ENCODE assay signal across 19 cellular contexts in the genomic region with DNA sequence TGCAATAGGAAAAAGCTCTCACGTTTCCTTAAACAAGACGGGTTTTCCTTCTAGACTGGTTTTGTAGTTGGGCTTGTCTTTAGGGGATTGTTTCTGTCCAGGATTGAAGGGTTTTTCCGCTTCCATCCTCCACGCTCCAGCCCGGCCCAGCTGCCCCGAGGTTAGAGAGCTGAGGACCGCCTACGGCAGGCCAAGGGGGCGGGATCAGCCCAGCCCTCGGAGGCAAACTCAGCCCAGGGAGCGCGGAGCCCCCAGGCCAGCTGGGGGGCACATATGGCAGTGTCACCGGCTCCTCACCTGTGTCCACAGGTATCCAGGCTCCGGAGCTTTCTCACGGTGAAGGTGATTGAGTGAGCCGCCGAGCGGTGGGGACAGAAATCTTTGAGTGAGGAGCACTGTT.
DNase-seq lines count a peak whose midpoint lies in the region; ATAC-seq and TF ChIP-seq lines count a peak whose summit lies in the region.
"Had no signal": no experiment of that assay in that cellular context is flagged by ENCODE, and none has a peak within 500 bp of the region (broad histone marks: within the 10 kb centered on the region; RNA-seq: fewer than 3 reads in every experiment).

No MANE protein-coding gene starts in this region.

- H3K27me3 ChIP-seq in gastroesophageal sphincter, result peaks cover 3% of the 10 kb centered on the region
- no peaks in the 10 kb centered on the region for H3K27me3 ChIP-seq in right cardiac atrium (ENCODE audit: control insufficient read depth, insufficient read depth)
- no peaks in the 10 kb centered on the region for H3K27me3 ChIP-seq in neuronal stem cell (ENCODE audit: control insufficient read depth in 3 of 3, insufficient read depth in 3 of 3, low read depth in 1 of 3, low read length in 3 of 3)
- H3K27me3 ChIP-seq in uterus, result no peaks in the 10 kb centered on the region
- H3K27me3 ChIP-seq: thyroid gland had no signal

- H3K4me2 ChIP-seq in neuronal stem cell (ENCODE audit: insufficient read depth, low read length, poor library complexity, severe bottlenecking), result no peak overlapping the region

- no peak overlapping the region for H2BK5ac ChIP-seq in neuronal stem cell (ENCODE audit: low read length)

- peak overlapping the region in 3 of 4 donors; percentile 49 to 68 (median 61) for H3K27ac ChIP-seq in gastroesophageal sphincter
- H3K27ac ChIP-seq in right cardiac atrium (ENCODE audit: low read length), result peak overlapping the region; percentile 21
- no peak overlapping the region for H3K27ac ChIP-seq in neuronal stem cell (replicated peaks; ENCODE audit: low read length)
- H3K27ac ChIP-seq in uterus, result peak overlapping the region; percentile 37 to 61
- H3K27ac ChIP-seq: C4-2B, thyroid gland had no signal

- no peak for TF ChIP-seq EP300 in gastroesophageal sphincter (IDR thresholded peaks at IDR 0.05)

- H3K23ac ChIP-seq in neuronal stem cell (ENCODE audit: low read depth, low read length, poor library complexity), result no peak overlapping the region

- H3K4me1 Mint-ChIP-seq in activated CD8-positive, alpha-beta T cell treated with anti-CD3 and anti-CD28 coated beads for 36 hours (ENCODE audit: low read depth), result no peaks in the 10 kb centered on the region
- H3K4me1 Mint-ChIP-seq: activated B cell treated with CpG ODN at 0.5 μM for 24 hours had no signal

- H3K4me3 ChIP-seq in gastroesophageal sphincter (no peak overlapping the region), right cardiac atrium (ENCODE audit: low read length) (no peak overlapping the region), neuronal stem cell (ENCODE audit: low read length in 2 of 2) (no peak overlapping the region), uterus (no peak overlapping the region)
- H3K4me3 ChIP-seq: thyroid gland had no signal

- peak; percentile 54 for ATAC-seq in gastroesophageal sphincter
- peak; percentile 77 for ATAC-seq in right cardiac atrium
- no peak for ATAC-seq in activated CD4-positive, CD25-positive, alpha-beta regulatory T cell treated with anti-CD3 and anti-CD28 coated beads, Interleukin-2, amount 50 U/mL, for 24 hours
- no peak for ATAC-seq in activated CD8-positive, alpha-beta T cell treated with anti-CD3 and anti-CD28 coated beads for 36 hours

- no peak overlapping the region for H2AK5ac ChIP-seq in neuronal stem cell (ENCODE audit: low read depth, low read length)

- CTCF ChIA-PET in activated CD8-positive, alpha-beta T cell treated with anti-CD3 and anti-CD28 coated beads for 36 hours (lab: Charles Lee), result no interaction called here

- H2BK120ac ChIP-seq in neuronal stem cell (ENCODE audit: low read depth, low read length), result peak overlapping the region; percentile 27

- H3K9ac ChIP-seq in neuronal stem cell (ENCODE audit: low read depth, low read length, poor library complexity), result no peak overlapping the region

- H3K27me3 Mint-ChIP-seq in activated CD8-positive, alpha-beta T cell treated with anti-CD3 and anti-CD28 coated beads for 36 hours, result peaks cover 1% of the 10 kb centered on the region
- H3K27me3 Mint-ChIP-seq: activated B cell treated with CpG ODN at 0.5 μM for 24 hours had no signal

- H4K8ac ChIP-seq in neuronal stem cell (ENCODE audit: low read depth, low read length), result no peak overlapping the region

- H3K4me1 ChIP-seq in gastroesophageal sphincter (peaks cover 0 to 30% (median 16%) of the 10 kb centered on the region in 3 donors), right cardiac atrium (ENCODE audit: control insufficient read depth, insufficient read depth, low read length) (no peaks in the 10 kb centered on the region), neuronal stem cell (ENCODE audit: control insufficient read depth in 2 of 2, insufficient read depth in 1 of 2, low read depth in 1 of 2, low read length in 2 of 2) (peaks cover 0 to 8% of the 10 kb centered on the region in 2 donors), uterus (peaks cover 0 to 7% of the 10 kb centered on the region in 2 donors)

- no peak overlapping the region for H4K91ac ChIP-seq in neuronal stem cell (ENCODE audit: low read depth, low read length, poor library complexity)

- intact Hi-C loops in right cardiac atrium (cut with DNase I) (no loop called here), uterus (cut with DNase I; ENCODE audit: low total_unique reads) (no loop called here)
- intact Hi-C loops in activated CD8-positive, alpha-beta T cell treated with anti-CD3 and anti-CD28 coated beads for 36 hours (cut with micrococcal nuclease), result no loop called here

- no peaks in the 10 kb centered on the region for H3K36me3 Mint-ChIP-seq in activated CD8-positive, alpha-beta T cell treated with anti-CD3 and anti-CD28 coated beads for 36 hours (ENCODE audit: low read depth)
- H3K36me3 Mint-ChIP-seq: activated naive CD8-positive, alpha-beta T cell had no signal

- H3K9me3 Mint-ChIP-seq in activated CD8-positive, alpha-beta T cell treated with anti-CD3 and anti-CD28 coated beads for 36 hours, result no peaks in the 10 kb centered on the region
- H3K9me3 Mint-ChIP-seq: activated B cell treated with CpG ODN at 0.5 μM for 24 hours had no signal

- 2 to 71% methylated on average over 5 to 7 of the region's 18 CpGs for WGBS in gastroesophageal sphincter (ENCODE audit: low coverage in 1 of 2), 2 donors
- whole genome bisulfite sequencing in right cardiac atrium, result 48% methylated on average over 18 of the region's 18 CpGs
- WGBS in neuronal stem cell (ENCODE audit: extremely low coverage in 2 of 2, insufficient read length in 2 of 2, insufficient replicate concordance in 1 of 2), 2 donors, result no CpG with 5 or more reads among the region's 18 CpGs

- no peak for TF ChIP-seq CTCF in gastroesophageal sphincter (IDR thresholded peaks at IDR 0.05)
- no peak for TF ChIP-seq CTCF in uterus (IDR thresholded peaks at IDR 0.05)
- no peak for TF ChIP-seq CTCF in activated CD8-positive, alpha-beta T cell treated with anti-CD3 and anti-CD28 coated beads for 36 hours (IDR thresholded peaks at IDR 0.05)

- POLR2A ChIA-PET in activated CD8-positive, alpha-beta T cell treated with anti-CD3 and anti-CD28 coated beads for 36 hours (lab: Charles Lee), result no interaction called here

- H2BK15ac ChIP-seq in neuronal stem cell (ENCODE audit: low read length), result no peak overlapping the region

- no peak overlapping the region for H3K4me3 Mint-ChIP-seq in activated CD8-positive, alpha-beta T cell treated with anti-CD3 and anti-CD28 coated beads for 36 hours
- H3K4me3 Mint-ChIP-seq: activated B cell treated with CpG ODN at 0.5 μM for 24 hours; activated naive CD8-positive, alpha-beta T cell had no signal

- no peaks in the 10 kb centered on the region for H3K79me1 ChIP-seq in neuronal stem cell (ENCODE audit: low read depth, low read length)

- no peak overlapping the region for H2AFZ ChIP-seq in neuronal stem cell (ENCODE audit: low read length)

- H3K14ac ChIP-seq in neuronal stem cell (ENCODE audit: low read length), result no peak overlapping the region

- H2BK12ac ChIP-seq in neuronal stem cell (ENCODE audit: low read length), result no peak overlapping the region

- peak overlapping the region; percentile 64 for H3K18ac ChIP-seq in neuronal stem cell (ENCODE audit: low read length)

- no peaks in the 10 kb centered on the region for H3K36me3 ChIP-seq in gastroesophageal sphincter
- no peaks in the 10 kb centered on the region for H3K36me3 ChIP-seq in neuronal stem cell (replicated peaks in 1 of 2; ENCODE audit: control insufficient read depth in 2 of 2, insufficient read depth in 2 of 2, low read length in 2 of 2)
- H3K36me3 ChIP-seq in uterus, result no peaks in the 10 kb centered on the region
- H3K36me3 ChIP-seq: thyroid gland had no signal

- peak; percentile 64 to 87 (median 87) for DNase-seq in right cardiac atrium
- DNase-seq in neuronal stem cell (ENCODE audit: low spot score), result no peak
- peak in 1 of 2 donors; percentile 38 for DNase-seq in uterus
- no peak for DNase-seq in D341Med (ENCODE audit: low spot score)
- DNase-seq in activated CD8-positive, alpha-beta T cell treated with anti-CD3 and anti-CD28 coated beads for 36 hours, result no peak
- DNase-seq: activated B cell treated with CpG ODN at 0.5 μM for 24 hours; activated CD4-positive, alpha-beta T cell treated with anti-CD3 and anti-CD28 coated beads, Interleukin-2, amount 50 U/mL, for 48 hours; activated CD8-positive, alpha-beta memory T cell treated with anti-CD3 and anti-CD28 coated beads, Interleukin-2, amount 50 U/mL, for 48 hours; NCI-H1092 treated with DMSO at 0.1 percent for 48 hours; NCI-H2227 treated with DMSO at 0.1 percent for 48 hours; stimulated activated CD4-positive, alpha-beta T cell treated with anti-CD3 and anti-CD28 coated beads, Interleukin-4, amount 100 ng/mL, for 24 hours; stimulated activated naive CD4-positive, alpha-beta T cell; T-helper 9 cell; thyroid gland had no signal

- no peak for TF ChIP-seq POLR2A in gastroesophageal sphincter (IDR thresholded peaks at IDR 0.05)
- no peak for TF ChIP-seq POLR2A in uterus (IDR thresholded peaks at IDR 0.05)

- no peaks in the 10 kb centered on the region for H3K9me3 ChIP-seq in gastroesophageal sphincter
- no peaks in the 10 kb centered on the region for H3K9me3 ChIP-seq in right cardiac atrium (ENCODE audit: control insufficient read depth, low read length)
- no peaks in the 10 kb centered on the region for H3K9me3 ChIP-seq in neuronal stem cell (replicated peaks in 1 of 2; ENCODE audit: control insufficient read depth in 2 of 2, insufficient read depth in 1 of 2, low read depth in 1 of 2, low read length in 2 of 2)
- no peaks in the 10 kb centered on the region for H3K9me3 ChIP-seq in uterus
- H3K9me3 ChIP-seq: thyroid gland had no signal

- no peak overlapping the region for H3K27ac Mint-ChIP-seq in activated CD8-positive, alpha-beta T cell treated with anti-CD3 and anti-CD28 coated beads for 36 hours
- H3K27ac Mint-ChIP-seq: activated B cell treated with CpG ODN at 0.5 μM for 24 hours; activated naive CD8-positive, alpha-beta T cell; activated T-helper 2 cell treated with anti-CD3 and anti-CD28 coated beads, Interferon-gamma antibody, Interleukin-2, Interleukin-4, amounts not matched to agents 10 μg/mL and 5 μg/mL and 100 μg/mL, durations not matched to agents 14 hours and 24 hours and 36 hours had no signal

- no peak overlapping the region for H3K4ac ChIP-seq in neuronal stem cell (ENCODE audit: low read length)

Comparison
In these comparisons a context has a peak if more than half of its experiments do, and no peak if none do; other contexts are left out.
1. ATAC-seq: peak in gastroesophageal sphincter (single experiment) and right cardiac atrium (2 of 2); none in activated CD4-positive, CD25-positive, alpha-beta regulatory T cell treated with anti-CD3 and anti-CD28 coated beads, Interleukin-2, amount 50 U/mL, for 24 hours (0 of 2) and activated CD8-positive, alpha-beta T cell treated with anti-CD3 and anti-CD28 coated beads for 36 hours (single experiment).
2. DNase-seq: peak in right cardiac atrium (3 of 3); none in neuronal stem cell (single experiment), D341Med (single experiment) and activated CD8-positive, alpha-beta T cell treated with anti-CD3 and anti-CD28 coated beads for 36 hours (single experiment).